Comparison of ENCODE assay signal across 9 cellular contexts in the genomic region with DNA sequence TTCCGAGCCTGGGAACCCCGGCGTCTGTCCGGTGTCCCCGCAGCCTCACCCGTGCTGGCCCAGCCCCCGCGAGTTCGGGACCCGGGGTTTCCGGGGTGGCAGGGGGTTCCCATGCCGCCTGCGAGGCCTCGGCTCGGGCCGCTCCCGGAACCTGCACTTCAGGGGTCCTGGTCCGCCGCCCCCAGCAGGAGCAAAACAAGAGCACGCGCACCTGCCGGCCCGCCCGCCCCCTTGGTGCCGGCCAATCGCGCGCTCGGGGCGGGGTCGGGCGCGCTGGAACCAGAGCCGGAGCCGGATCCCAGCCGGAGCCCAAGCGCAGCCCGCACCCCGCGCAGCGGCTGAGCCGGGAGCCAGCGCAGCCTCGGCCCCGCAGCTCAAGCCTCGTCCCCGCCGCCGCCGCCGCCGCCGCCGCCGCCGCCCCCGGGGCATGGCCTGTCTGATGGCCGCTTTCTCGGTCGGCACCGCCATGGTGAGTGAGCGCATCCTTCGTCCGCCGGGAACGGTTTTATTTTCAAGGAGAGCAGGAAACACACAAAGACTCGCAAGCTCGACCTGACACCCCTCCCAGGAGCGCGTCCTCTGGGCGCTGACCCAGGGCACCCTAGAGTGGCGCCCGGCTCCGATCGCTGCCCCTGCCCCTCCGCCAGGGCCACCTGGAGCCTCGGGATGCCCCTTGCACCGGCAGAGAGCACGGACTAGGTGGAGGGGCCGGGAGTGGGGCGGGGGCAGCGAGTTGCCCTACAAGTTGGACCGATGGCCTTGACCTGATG. TPM values are rescaled to one million over a fixed set of nuclear protein-coding genes. Genes with fewer than 3 reads are reported as not detected.
DNase-seq lines count a peak whose midpoint lies in the region; ATAC-seq and TF ChIP-seq lines count a peak whose summit lies in the region.
"Had no signal": no experiment of that assay in that cellular context is flagged by ENCODE, and none has a peak within 500 bp of the region (broad histone marks: within the 10 kb centered on the region; RNA-seq: fewer than 3 reads in every experiment).

ABCG1 (plus strand) TSS at position 305 of the 770 bp plus-strand sequence; CDS start at position 428, 123 bp downstream.

- no peaks in the 10 kb centered on the region for H3K36me3 ChIP-seq in Caco-2 (ENCODE audit: control insufficient read depth, insufficient read depth, low read length)
- H3K36me3 ChIP-seq in KOPT-K1 (ENCODE audit: insufficient read depth, low read length), result no peaks in the 10 kb centered on the region
- H3K36me3 ChIP-seq in duodenal mucosa (ENCODE audit: control insufficient read depth in 1 of 2, insufficient read depth in 2 of 2, low read length in 2 of 2), result no peaks in the 10 kb centered on the region
- no peaks in the 10 kb centered on the region for H3K36me3 ChIP-seq in lower lobe of right lung

- H3K27me3 Mint-ChIP-seq in Caco-2 (ENCODE audit: insufficient read depth, unreplicated experiment), result peaks cover 16% of the 10 kb centered on the region
- H3K27me3 Mint-ChIP-seq in stimulated activated naive B cell treated with anti-CD40 and anti-IgM and Interleukin-4, amounts not matched to agents 10 μg/mL and 1 μg/mL and 100 μg/mL, for 72 hours, result no peaks in the 10 kb centered on the region

- no peaks in the 10 kb centered on the region for H3K4me1 ChIP-seq in Caco-2
- H3K4me1 ChIP-seq in duodenal mucosa (ENCODE audit: control insufficient read depth in 1 of 2, insufficient read depth in 2 of 2, low read length in 2 of 2), result peaks cover 10 to 18% of the 10 kb centered on the region in 2 donors
- H3K4me1 ChIP-seq in lower lobe of right lung, result peaks cover 45% of the 10 kb centered on the region

- H3K4me3 Mint-ChIP-seq in Caco-2 (ENCODE audit: unreplicated experiment), result peak within 1 kb of the TSS; percentile 71
- peak within 1 kb of the TSS; percentile 92 to 93 for H3K4me3 Mint-ChIP-seq in stimulated activated naive B cell treated with anti-CD40 and anti-IgM and Interleukin-4, amounts not matched to agents 10 μg/mL and 1 μg/mL and 100 μg/mL, for 72 hours

- no peak within 1 kb of the TSS for H3K27ac Mint-ChIP-seq in Caco-2 (ENCODE audit: unreplicated experiment)
- H3K27ac Mint-ChIP-seq in stimulated activated naive B cell treated with anti-CD40 and anti-IgM and Interleukin-4, amounts not matched to agents 10 μg/mL and 1 μg/mL and 100 μg/mL, for 72 hours, result peak within 1 kb of the TSS; percentile 94

- no peaks in the 10 kb centered on the region for H3K36me3 Mint-ChIP-seq in Caco-2 (ENCODE audit: insufficient read depth, unreplicated experiment)
- H3K36me3 Mint-ChIP-seq in stimulated activated naive B cell treated with anti-CD40 and anti-IgM and Interleukin-4, amounts not matched to agents 10 μg/mL and 1 μg/mL and 100 μg/mL, for 72 hours, result peaks cover 4 to 9% of the 10 kb centered on the region in 2 donors

- TF ChIP-seq CTCF in Caco-2 (IDR thresholded peaks at IDR 0.05; ENCODE audit: insufficient read depth in 1 of 2, low read depth in 1 of 2, low read length in 1 of 2, severe bottlenecking in 1 of 2, unreplicated experiment in 1 of 2) (no peak), lower lobe of right lung (IDR thresholded peaks at IDR 0.05) (no peak)

- peaks cover 6% of the 10 kb centered on the region for H3K4me1 Mint-ChIP-seq in Caco-2 (ENCODE audit: low read depth, unreplicated experiment)
- peaks cover 29 to 30% of the 10 kb centered on the region in 2 donors for H3K4me1 Mint-ChIP-seq in stimulated activated naive B cell treated with anti-CD40 and anti-IgM and Interleukin-4, amounts not matched to agents 10 μg/mL and 1 μg/mL and 100 μg/mL, for 72 hours

- no TSS peak for BruUV-seq in Caco-2 (replicated peaks; lab: Mats Ljungman, UMichigan)

- H3K27ac ChIP-seq in KOPT-K1 (ENCODE audit: low read depth, low read length, poor library complexity, severe bottlenecking) (peak within 1 kb of the TSS; percentile 69), duodenal mucosa (ENCODE audit: low read depth, low read length) (peak within 1 kb of the TSS; percentile 36), lower lobe of right lung (peak within 1 kb of the TSS; percentile 86)

- H3K9ac ChIP-seq in duodenal mucosa (ENCODE audit: low read depth in 1 of 2, low read length in 2 of 2), result peak within 1 kb of the TSS; percentile 43 to 69

- H3K9me3 Mint-ChIP-seq in Caco-2 (ENCODE audit: unreplicated experiment), result no peaks in the 10 kb centered on the region
- H3K9me3 Mint-ChIP-seq in stimulated activated naive B cell treated with anti-CD40 and anti-IgM and Interleukin-4, amounts not matched to agents 10 μg/mL and 1 μg/mL and 100 μg/mL, for 72 hours, result peaks cover 5% of the 10 kb centered on the region in 2 donors

- DNase-seq in Caco-2, result peak in 1 of 2 experiments; percentile 46
- peak; percentile 71 for DNase-seq in lower lobe of right lung
- DNase-seq in stimulated activated naive B cell treated with anti-CD40 and anti-IgM and Interleukin-4, amounts not matched to agents 10 μg/mL and 1 μg/mL and 100 μg/mL, for 72 hours, result no peak
- no peak for DNase-seq in NCI-H1048 (lab: John Stamatoyannopoulos, UW)
- DNase-seq in NOMO-1 (lab: John Stamatoyannopoulos, UW; ENCODE audit: unreplicated experiment in 2 of 2), result no peak

- POLR2A ChIA-PET in Caco-2 (lab: Charles Lee), result no interaction called here

- ATAC-seq in activated CD4-positive, CD25-positive, alpha-beta regulatory T cell treated with anti-CD3 and anti-CD28 coated beads, Interleukin-2, amount 50 U/mL, for 24 hours, result peak; percentile 51 to 56
- ATAC-seq in lower lobe of right lung, result peak; percentile 73 to 83
- peak; percentile 46 to 58 for ATAC-seq in stimulated activated naive B cell treated with anti-CD40 and anti-IgM and Interleukin-4, amounts not matched to agents 10 μg/mL and 1 μg/mL and 100 μg/mL, for 72 hours (replicated peaks)

- H3K9me3 ChIP-seq in Caco-2, result no peaks in the 10 kb centered on the region
- peaks cover 21% of the 10 kb centered on the region for H3K9me3 ChIP-seq in KOPT-K1 (ENCODE audit: insufficient read depth, low read length, poor library complexity, severe bottlenecking)
- H3K9me3 ChIP-seq in duodenal mucosa (ENCODE audit: control insufficient read depth in 1 of 2, low read length in 2 of 2), result no peaks in the 10 kb centered on the region
- no peaks in the 10 kb centered on the region for H3K9me3 ChIP-seq in lower lobe of right lung

- CTCF ChIA-PET in Caco-2 (lab: Charles Lee), result interaction anchor here (0.7 kb wide), 2 partner anchors 73 to 267 kb away, joined by 3 to 5 read pairs; no protein-coding TSS in a partner anchor

- intact Hi-C loops in Caco-2 (cut with micrococcal nuclease; ENCODE audit: unreplicated experiment) (no loop called here), lower lobe of right lung (cut with DNase I) (no loop called here)

- H3K4me3 ChIP-seq in Caco-2 (ENCODE audit: low read depth, low read length) (peak within 1 kb of the TSS; percentile 36), duodenal mucosa (ENCODE audit: low read depth in 1 of 2, low read length in 2 of 2) (peak within 1 kb of the TSS; percentile 72 to 76), lower lobe of right lung (peak within 1 kb of the TSS; percentile 73)

- H3K27me3 ChIP-seq in Caco-2 (replicated peaks; ENCODE audit: control insufficient read depth, insufficient read depth, low read length), result no peaks in the 10 kb centered on the region; the same call in 1 of the 2 replicates
- peaks cover 0 to 2% of the 10 kb centered on the region in 2 donors for H3K27me3 ChIP-seq in duodenal mucosa (ENCODE audit: control insufficient read depth in 1 of 2, insufficient read depth in 2 of 2, low read length in 2 of 2)
- no peaks in the 10 kb centered on the region for H3K27me3 ChIP-seq in lower lobe of right lung (ENCODE audit: low read depth)

RNA-seq across cellular contexts. Expression of gene ABCG1, which starts in this region (rescaled TPM):
- total RNA-seq in Caco-2 (2022) (not detected in 2 replicates), lower lobe of right lung (74.9 TPM)
- total RNA-seq: HT1080 had no signal

Comparison
In these comparisons a context has a peak if more than half of its experiments do, and no peak if none do; other contexts are left out.
1. RNA of gene ABCG1 (total RNA-seq): 74.9 TPM in lower lobe of right lung (single experiment); not detected in Caco-2; every median in the first group is over 10 times any median in the second.
2. H3K27ac ChIP-seq: peak in every context shown above with its lines; median percentile 86 in lower lobe of right lung; 69 in KOPT-K1; 36 in duodenal mucosa.
3. Peak in every context shown above with its lines, with median percentiles within 50 percentile points of each other: H3K4me3 ChIP-seq and ATAC-seq.